ENCODE assay signal across 2 cellular contexts in the genomic region with DNA sequence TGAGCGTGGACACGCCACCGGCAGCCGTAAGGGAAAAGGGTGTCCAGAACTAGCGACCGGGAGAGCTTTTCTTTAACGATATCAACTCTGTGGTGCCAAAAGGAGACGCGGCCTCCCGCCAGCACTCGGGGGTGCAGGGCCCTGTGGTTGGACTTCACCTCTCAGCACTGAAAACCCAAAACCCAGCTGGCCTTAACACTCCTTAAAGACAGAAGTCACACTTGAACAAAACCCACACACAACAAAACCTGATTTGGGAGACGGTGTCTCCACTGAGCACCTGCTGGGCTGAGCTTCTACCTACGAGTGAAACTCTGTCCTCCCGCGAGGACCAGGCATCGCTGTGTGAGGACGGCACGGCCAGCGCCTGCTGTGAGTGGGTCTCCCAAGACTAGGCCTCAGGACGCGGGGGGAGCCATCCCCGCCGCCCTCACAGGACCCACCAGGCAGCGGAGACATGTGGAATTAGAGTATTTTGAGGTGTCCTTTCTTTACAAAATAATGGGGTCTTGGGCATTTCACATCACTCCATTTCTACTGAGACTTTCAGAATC.
TF ChIP-seq lines count a peak whose summit lies in the region.

No MANE protein-coding gene starts in this region.

TF ChIP-seq in WTC11, 78 proteins besides CTCF, POLR2A, EP300 and RAD21:
- TF ChIP-seq, protein P1, sequence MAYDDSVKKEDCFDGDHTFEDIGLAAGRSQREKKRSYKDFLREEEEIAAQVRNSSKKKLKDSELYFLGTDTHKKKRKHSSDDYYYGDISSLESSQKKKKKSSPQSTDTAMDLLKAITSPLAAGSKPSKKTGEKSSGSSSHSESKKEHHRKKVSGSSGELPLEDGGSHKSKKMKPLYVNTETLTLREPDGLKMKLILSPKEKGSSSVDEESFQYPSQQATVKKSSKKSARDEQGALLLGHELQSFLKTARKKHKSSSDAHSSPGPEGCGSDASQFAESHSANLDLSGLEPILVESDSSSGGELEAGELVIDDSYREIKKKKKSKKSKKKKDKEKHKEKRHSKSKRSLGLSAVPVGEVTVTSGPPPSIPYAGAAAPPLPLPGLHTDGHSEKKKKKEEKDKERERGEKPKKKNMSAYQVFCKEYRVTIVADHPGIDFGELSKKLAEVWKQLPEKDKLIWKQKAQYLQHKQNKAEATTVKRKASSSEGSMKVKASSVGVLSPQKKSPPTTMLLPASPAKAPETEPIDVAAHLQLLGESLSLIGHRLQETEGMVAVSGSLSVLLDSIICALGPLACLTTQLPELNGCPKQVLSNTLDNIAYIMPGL (CRISPR knock-in tag; IDR thresholded peaks at IDR 0.05): no peak
- TF ChIP-seq, protein P2, sequence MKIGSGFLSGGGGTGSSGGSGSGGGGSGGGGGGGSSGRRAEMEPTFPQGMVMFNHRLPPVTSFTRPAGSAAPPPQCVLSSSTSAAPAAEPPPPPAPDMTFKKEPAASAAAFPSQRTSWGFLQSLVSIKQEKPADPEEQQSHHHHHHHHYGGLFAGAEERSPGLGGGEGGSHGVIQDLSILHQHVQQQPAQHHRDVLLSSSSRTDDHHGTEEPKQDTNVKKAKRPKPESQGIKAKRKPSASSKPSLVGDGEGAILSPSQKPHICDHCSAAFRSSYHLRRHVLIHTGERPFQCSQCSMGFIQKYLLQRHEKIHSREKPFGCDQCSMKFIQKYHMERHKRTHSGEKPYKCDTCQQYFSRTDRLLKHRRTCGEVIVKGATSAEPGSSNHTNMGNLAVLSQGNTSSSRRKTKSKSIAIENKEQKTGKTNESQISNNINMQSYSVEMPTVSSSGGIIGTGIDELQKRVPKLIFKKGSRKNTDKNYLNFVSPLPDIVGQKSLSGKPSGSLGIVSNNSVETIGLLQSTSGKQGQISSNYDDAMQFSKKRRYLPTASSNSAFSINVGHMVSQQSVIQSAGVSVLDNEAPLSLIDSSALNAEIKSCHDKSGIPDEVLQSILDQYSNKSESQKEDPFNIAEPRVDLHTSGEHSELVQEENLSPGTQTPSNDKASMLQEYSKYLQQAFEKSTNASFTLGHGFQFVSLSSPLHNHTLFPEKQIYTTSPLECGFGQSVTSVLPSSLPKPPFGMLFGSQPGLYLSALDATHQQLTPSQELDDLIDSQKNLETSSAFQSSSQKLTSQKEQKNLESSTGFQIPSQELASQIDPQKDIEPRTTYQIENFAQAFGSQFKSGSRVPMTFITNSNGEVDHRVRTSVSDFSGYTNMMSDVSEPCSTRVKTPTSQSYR (CRISPR knock-in tag; IDR thresholded peaks at IDR 0.05): no peak
- TF ChIP-seq, protein P3, sequence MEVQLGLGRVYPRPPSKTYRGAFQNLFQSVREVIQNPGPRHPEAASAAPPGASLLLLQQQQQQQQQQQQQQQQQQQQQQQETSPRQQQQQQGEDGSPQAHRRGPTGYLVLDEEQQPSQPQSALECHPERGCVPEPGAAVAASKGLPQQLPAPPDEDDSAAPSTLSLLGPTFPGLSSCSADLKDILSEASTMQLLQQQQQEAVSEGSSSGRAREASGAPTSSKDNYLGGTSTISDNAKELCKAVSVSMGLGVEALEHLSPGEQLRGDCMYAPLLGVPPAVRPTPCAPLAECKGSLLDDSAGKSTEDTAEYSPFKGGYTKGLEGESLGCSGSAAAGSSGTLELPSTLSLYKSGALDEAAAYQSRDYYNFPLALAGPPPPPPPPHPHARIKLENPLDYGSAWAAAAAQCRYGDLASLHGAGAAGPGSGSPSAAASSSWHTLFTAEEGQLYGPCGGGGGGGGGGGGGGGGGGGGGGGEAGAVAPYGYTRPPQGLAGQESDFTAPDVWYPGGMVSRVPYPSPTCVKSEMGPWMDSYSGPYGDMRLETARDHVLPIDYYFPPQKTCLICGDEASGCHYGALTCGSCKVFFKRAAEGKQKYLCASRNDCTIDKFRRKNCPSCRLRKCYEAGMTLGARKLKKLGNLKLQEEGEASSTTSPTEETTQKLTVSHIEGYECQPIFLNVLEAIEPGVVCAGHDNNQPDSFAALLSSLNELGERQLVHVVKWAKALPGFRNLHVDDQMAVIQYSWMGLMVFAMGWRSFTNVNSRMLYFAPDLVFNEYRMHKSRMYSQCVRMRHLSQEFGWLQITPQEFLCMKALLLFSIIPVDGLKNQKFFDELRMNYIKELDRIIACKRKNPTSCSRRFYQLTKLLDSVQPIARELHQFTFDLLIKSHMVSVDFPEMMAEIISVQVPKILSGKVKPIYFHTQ (CRISPR knock-in tag; IDR thresholded peaks at IDR 0.05): no peak
- TF ChIP-seq FOXP4 (CRISPR knock-in tag; IDR thresholded peaks at IDR 0.05): no peak

TF ChIP-seq in HepG2, 621 proteins besides CTCF, POLR2A, EP300 and RAD21 (continued from another document):
- TF ChIP-seq, protein P4, sequence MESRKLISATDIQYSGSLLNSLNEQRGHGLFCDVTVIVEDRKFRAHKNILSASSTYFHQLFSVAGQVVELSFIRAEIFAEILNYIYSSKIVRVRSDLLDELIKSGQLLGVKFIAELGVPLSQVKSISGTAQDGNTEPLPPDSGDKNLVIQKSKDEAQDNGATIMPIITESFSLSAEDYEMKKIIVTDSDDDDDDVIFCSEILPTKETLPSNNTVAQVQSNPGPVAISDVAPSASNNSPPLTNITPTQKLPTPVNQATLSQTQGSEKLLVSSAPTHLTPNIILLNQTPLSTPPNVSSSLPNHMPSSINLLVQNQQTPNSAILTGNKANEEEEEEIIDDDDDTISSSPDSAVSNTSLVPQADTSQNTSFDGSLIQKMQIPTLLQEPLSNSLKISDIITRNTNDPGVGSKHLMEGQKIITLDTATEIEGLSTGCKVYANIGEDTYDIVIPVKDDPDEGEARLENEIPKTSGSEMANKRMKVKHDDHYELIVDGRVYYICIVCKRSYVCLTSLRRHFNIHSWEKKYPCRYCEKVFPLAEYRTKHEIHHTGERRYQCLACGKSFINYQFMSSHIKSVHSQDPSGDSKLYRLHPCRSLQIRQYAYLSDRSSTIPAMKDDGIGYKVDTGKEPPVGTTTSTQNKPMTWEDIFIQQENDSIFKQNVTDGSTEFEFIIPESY (CRISPR knock-in tag; IDR thresholded peaks at IDR 0.05): peak; percentile 31; the same call in 1 of the 2 replicates
- no peak for TF ChIP-seq CHD4 (IDR thresholded peaks at IDR 0.05; ENCODE audit: borderline replicate concordance, low read length)
- no peak for TF ChIP-seq JUND (CRISPR knock-in tag; IDR thresholded peaks at IDR 0.05)
- peak; percentile 16 for TF ChIP-seq RBM22 (optimal IDR thresholded peaks at IDR 0.05; ENCODE audit: low read length)
- TF ChIP-seq ZBTB38 (CRISPR knock-in tag; IDR thresholded peaks at IDR 0.05): 0 out of 2 replicates have a peak, but pooled peaks have one; percentile 78
